9 cellular contexts compared by ENCODE assay signal in the genomic region with DNA sequence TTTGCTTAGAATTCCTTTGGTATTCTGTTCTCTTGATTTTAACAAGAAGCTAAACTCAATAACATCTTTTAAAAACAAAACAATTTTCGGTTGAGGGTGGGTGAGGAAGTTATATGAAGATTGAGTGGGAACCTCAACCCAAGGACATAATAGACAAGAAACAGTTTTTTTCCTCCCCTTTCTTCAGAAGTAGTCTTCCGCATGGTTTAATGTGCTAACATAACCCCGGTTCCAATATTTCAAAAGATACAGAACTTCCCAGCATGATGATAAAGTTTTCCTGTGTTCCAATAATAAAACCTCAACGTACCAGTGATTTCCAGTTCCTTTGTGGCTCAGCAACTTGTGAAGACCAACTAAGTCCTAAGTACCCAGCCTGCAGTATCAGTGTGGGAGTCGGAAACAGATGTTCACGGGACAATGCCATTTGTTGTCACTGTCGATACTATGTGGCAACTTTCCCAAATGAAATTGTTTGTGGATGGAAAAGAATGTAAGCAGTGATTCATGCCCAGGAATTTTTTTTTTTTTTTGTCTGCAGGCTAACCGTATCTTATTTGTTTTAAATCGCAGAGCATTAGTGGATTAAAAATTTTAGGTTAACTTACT. TPM values are rescaled to one million over a fixed set of nuclear protein-coding genes. Genes with fewer than 3 reads are reported as not detected.
DNase-seq lines count a peak whose midpoint lies in the region; ATAC-seq, FAIRE-seq and TF ChIP-seq lines count a peak whose summit lies in the region.
"Had no signal": no experiment of that assay in that cellular context is flagged by ENCODE, and none has a peak within 500 bp of the region (broad histone marks: within the 10 kb centered on the region; RNA-seq: fewer than 3 reads in every experiment).

No MANE protein-coding gene starts in this region.

- H3K27me3 ChIP-seq in HCT116 (ENCODE audit: insufficient read depth, low read length) (no peaks in the 10 kb centered on the region), left ventricle myocardium inferior (ENCODE audit: low read depth) (no peaks in the 10 kb centered on the region), small intestine (ENCODE audit: control insufficient read depth in 2 of 2, insufficient read depth in 2 of 2, low read length in 2 of 2) (peaks cover 0 to 3% of the 10 kb centered on the region in 2 donors)

- no peak for TF ChIP-seq CTCF in HCT116 (IDR thresholded peaks at IDR 0.05 in 2 of 3, conservative IDR thresholded peaks at IDR 0.05 in 1 of 3; ENCODE audit: borderline replicate concordance in 1 of 3, insufficient read depth in 1 of 3, low read depth in 2 of 3, low read length in 2 of 3)
- no peak for TF ChIP-seq CTCF in WI38 (IDR thresholded peaks at IDR 0.05; ENCODE audit: low read depth, low read length)
- no peak for TF ChIP-seq CTCF in left ventricle myocardium inferior (IDR thresholded peaks at IDR 0.05; ENCODE audit: borderline replicate concordance)
- TF ChIP-seq CTCF in chondrocyte (IDR thresholded peaks at IDR 0.05) = no peak
- TF ChIP-seq CTCF in omental fat pad (IDR thresholded peaks at IDR 0.05) = no peak

- 0 out of 2 replicates have a peak, but pooled peaks cover 3% of the 10 kb centered on the region for H3K9me2 ChIP-seq in HCT116 (ENCODE audit: insufficient read depth)

- peaks cover 6 to 21% of the 10 kb centered on the region in 2 experiments for H3K4me1 ChIP-seq in HCT116 (ENCODE audit: control insufficient read depth in 1 of 2, insufficient read depth in 2 of 2, low read length in 2 of 2)
- H3K4me1 ChIP-seq in left ventricle myocardium inferior = peaks cover 40% of the 10 kb centered on the region
- peaks cover 2 to 6% of the 10 kb centered on the region in 2 donors for H3K4me1 ChIP-seq in small intestine (ENCODE audit: control insufficient read depth in 2 of 2, insufficient read depth in 1 of 2, low read depth in 1 of 2, low read length in 1 of 2)

- CTCF ChIA-PET in HCT116 (lab: Charles Lee) = interaction anchor here (0.7 kb wide), 1 partner anchor 11 kb away, joined by 4 read pairs; no protein-coding TSS in a partner anchor

- H3K4me2 ChIP-seq in HCT116 (ENCODE audit: low read length) = peak overlapping the region; percentile 62

- no peaks in the 10 kb centered on the region for H3K36me3 Mint-ChIP-seq in chondrocyte (ENCODE audit: low read depth)
- H3K36me3 Mint-ChIP-seq: activated naive CD4-positive, alpha-beta T cell treated with anti-CD3 and anti-CD28 coated beads, Interleukin-2, amount 50 U/mL, for 24 hours had no signal

- peak; percentile 87 for ATAC-seq in HCT116
- ATAC-seq in omental fat pad (ENCODE audit: low FRiP score) = no peak
- no peak for ATAC-seq in stimulated activated naive CD8-positive, alpha-beta T cell treated with anti-CD3 and anti-CD28 coated beads, Interleukin-15, amount 100 ng/mL, for 72 hours

- no peak overlapping the region for H3K27ac Mint-ChIP-seq in chondrocyte (ENCODE audit: unreplicated experiment)
- H3K27ac Mint-ChIP-seq in stimulated activated naive CD8-positive, alpha-beta T cell treated with anti-CD3 and anti-CD28 coated beads, Interleukin-15, amount 100 ng/mL, for 72 hours = no peak overlapping the region
- H3K27ac Mint-ChIP-seq: activated naive CD4-positive, alpha-beta T cell treated with anti-CD3 and anti-CD28 coated beads, Interleukin-2, amount 50 U/mL, for 24 hours had no signal

- peak overlapping the region; percentile 46 for H2AFZ ChIP-seq in HCT116 (ENCODE audit: low read depth, low read length, poor library complexity, severe bottlenecking)

- no TSS peak for BruUV-seq in HCT116 (replicated peaks; lab: Mats Ljungman, UMichigan)

- RAD21 ChIA-PET in HCT116 (lab: Charles Lee; ENCODE audit: low non-redundant PET in 1 of 2, low total read pairs in 2 of 2, uncharacterized antibody in 2 of 2, unreplicated experiment in 2 of 2) = no interaction called here

- no peaks in the 10 kb centered on the region for H3K36me3 ChIP-seq in HCT116 (ENCODE audit: control insufficient read depth in 1 of 2, insufficient read depth in 2 of 2, low read length in 2 of 2)
- H3K36me3 ChIP-seq in left ventricle myocardium inferior = no peaks in the 10 kb centered on the region
- peaks cover 0 to 1% of the 10 kb centered on the region in 2 donors for H3K36me3 ChIP-seq in small intestine (ENCODE audit: control insufficient read depth in 2 of 2, insufficient read depth in 2 of 2, low read length in 2 of 2)

- WGBS in small intestine, 3 donors = 21 to 33% (median 26%) methylated on average over 9 of the region's 9 CpGs

- intact Hi-C loops in HCT116 (cut with micrococcal nuclease) = loop anchor here (10.0 kb wide), 1 partner anchor 391 kb away; no protein-coding TSS in a partner anchor
- intact Hi-C loops in left ventricle myocardium inferior (cut with micrococcal nuclease) = no loop called here

- no peaks in the 10 kb centered on the region for H3K9me3 Mint-ChIP-seq in chondrocyte (ENCODE audit: low read depth)
- H3K9me3 Mint-ChIP-seq in stimulated activated naive CD8-positive, alpha-beta T cell treated with anti-CD3 and anti-CD28 coated beads, Interleukin-15, amount 100 ng/mL, for 72 hours = no peaks in the 10 kb centered on the region
- H3K9me3 Mint-ChIP-seq: activated naive CD4-positive, alpha-beta T cell treated with anti-CD3 and anti-CD28 coated beads, Interleukin-2, amount 50 U/mL, for 24 hours had no signal

- peak; percentile 58 for DNase-seq in HCT116 (ENCODE audit: low read depth, low spot score)
- no peak for DNase-seq in left ventricle myocardium inferior
- peak; percentile 46 for DNase-seq in small intestine
- no peak for DNase-seq in chondrocyte (ENCODE audit: low spot score)
- DNase-seq in omental fat pad (ENCODE audit: low spot score) = no peak
- no peak for DNase-seq in NCI-H2081 treated with DMSO at 0.1 percent for 48 hours (lab: John Stamatoyannopoulos, UW)
- no peak for DNase-seq in stimulated activated naive CD8-positive, alpha-beta T cell treated with anti-CD3 and anti-CD28 coated beads, Interleukin-15, amount 100 ng/mL, for 72 hours

- H4K20me1 ChIP-seq in HCT116 (ENCODE audit: insufficient read depth) = no peaks in the 10 kb centered on the region

- no peak for FAIRE-seq in small intestine (lab: Jason Lieb, UNC)

- H3K27me3 Mint-ChIP-seq in chondrocyte (ENCODE audit: low read depth) = peaks cover 38% of the 10 kb centered on the region
- peaks cover 32% of the 10 kb centered on the region for H3K27me3 Mint-ChIP-seq in stimulated activated naive CD8-positive, alpha-beta T cell treated with anti-CD3 and anti-CD28 coated beads, Interleukin-15, amount 100 ng/mL, for 72 hours

- TF ChIP-seq RAD21 in HCT116 (IDR thresholded peaks at IDR 0.05; ENCODE audit: low read depth) = no peak

- H3K9me3 ChIP-seq in HCT116 (ENCODE audit: control insufficient read depth in 1 of 2, insufficient read depth in 1 of 2, low read depth in 1 of 2, low read length in 2 of 2) = no peaks in the 10 kb centered on the region
- H3K9me3 ChIP-seq in left ventricle myocardium inferior (replicated peaks) = no peaks in the 10 kb centered on the region
- no peaks in the 10 kb centered on the region for H3K9me3 ChIP-seq in small intestine (ENCODE audit: control insufficient read depth, low read depth)

- H3K9ac ChIP-seq in HCT116 (ENCODE audit: low read length) = peak overlapping the region; percentile 10; the same call in 1 of the 2 replicates

- no peak overlapping the region for H3K27ac ChIP-seq in HCT116 (ENCODE audit: low read depth, low read length)
- H3K27ac ChIP-seq in left ventricle myocardium inferior (replicated peaks) = peak overlapping the region; percentile 63
- no peak overlapping the region for H3K27ac ChIP-seq in small intestine (ENCODE audit: low read depth in 1 of 2, low read length in 1 of 2)

- POLR2A ChIA-PET in HCT116 (lab: Charles Lee) = no interaction called here

- peaks cover 13% of the 10 kb centered on the region for H3K4me1 Mint-ChIP-seq in chondrocyte (ENCODE audit: low read depth)
- H3K4me1 Mint-ChIP-seq in stimulated activated naive CD8-positive, alpha-beta T cell treated with anti-CD3 and anti-CD28 coated beads, Interleukin-15, amount 100 ng/mL, for 72 hours = no peaks in the 10 kb centered on the region
- H3K4me1 Mint-ChIP-seq: activated naive CD4-positive, alpha-beta T cell treated with anti-CD3 and anti-CD28 coated beads, Interleukin-2, amount 50 U/mL, for 24 hours had no signal

- TF ChIP-seq POLR2A in HCT116 (IDR thresholded peaks at IDR 0.05; ENCODE audit: borderline replicate concordance, extremely low read depth, insufficient read depth, insufficient read length) = no peak

- H3K79me2 ChIP-seq in HCT116 (ENCODE audit: insufficient read depth, low read length) = no peaks in the 10 kb centered on the region

- H3K4me3 Mint-ChIP-seq in chondrocyte (ENCODE audit: unreplicated experiment) = no peak overlapping the region
- no peak overlapping the region for H3K4me3 Mint-ChIP-seq in stimulated activated naive CD8-positive, alpha-beta T cell treated with anti-CD3 and anti-CD28 coated beads, Interleukin-15, amount 100 ng/mL, for 72 hours
- H3K4me3 Mint-ChIP-seq: activated naive CD4-positive, alpha-beta T cell treated with anti-CD3 and anti-CD28 coated beads, Interleukin-2, amount 50 U/mL, for 24 hours had no signal

- H3K4me3 ChIP-seq in HCT116 (replicated peaks in 1 of 2; ENCODE audit: low read depth in 1 of 2, low read length in 2 of 2) = peak overlapping the region in 1 of 2 experiments; percentile 20; a peak in 1 of 4 replicates
- H3K4me3 ChIP-seq in WI38 (ENCODE audit: low read depth, low read length) = 0 out of 2 replicates have a peak overlapping the region, but pooled peaks have one; percentile 32
- peak overlapping the region; percentile 32 for H3K4me3 ChIP-seq in left ventricle myocardium inferior
- H3K4me3 ChIP-seq in small intestine (ENCODE audit: low read depth in 1 of 2, low read length in 2 of 2) = no peak overlapping the region

TF ChIP-seq in HCT116, 20 proteins besides CTCF, POLR2A, EP300 and RAD21 (continues in another document):
- no peak for TF ChIP-seq SRF (IDR thresholded peaks at IDR 0.05; ENCODE audit: low read depth)

RNA-seq across cellular contexts. Expression of gene NR5A2, which starts 48.5 kb away (rescaled TPM):
- total RNA-seq in HCT116 (2021; ENCODE audit: unreplicated experiment) (0.91 TPM), left ventricle myocardium inferior (1.3 TPM), chondrocyte (not detected in 3 replicates), omental fat pad (10 to 100 TPM in 2 of 4 donors, 1 to 10 TPM in 2; 3.7 to 19.1 (median 11.3) TPM)
- 0.21 and 0.27 TPM in 2 replicates for polyA plus RNA-seq in HCT116 (2012)
- polyA plus RNA-seq in small intestine = 10 to 100 TPM; 14.1 to 21.5 (median 16.1) TPM

Comparison
In these comparisons a context has a peak if more than half of its experiments do, and no peak if none do; other contexts are left out.
1. DNase-seq: peak in HCT116 (single experiment) and small intestine (single experiment); none in left ventricle myocardium inferior (single experiment), chondrocyte (single experiment), omental fat pad (single experiment), NCI-H2081 treated with DMSO at 0.1 percent for 48 hours (single experiment) and stimulated activated naive CD8-positive, alpha-beta T cell treated with anti-CD3 and anti-CD28 coated beads, Interleukin-15, amount 100 ng/mL, for 72 hours (0 of 2).
2. H3K4me3 ChIP-seq: peak in WI38 (single experiment) and left ventricle myocardium inferior (single experiment); none in small intestine (0 of 2).